Comparison of ENCODE assay signal across 22 cellular contexts in the genomic region with DNA sequence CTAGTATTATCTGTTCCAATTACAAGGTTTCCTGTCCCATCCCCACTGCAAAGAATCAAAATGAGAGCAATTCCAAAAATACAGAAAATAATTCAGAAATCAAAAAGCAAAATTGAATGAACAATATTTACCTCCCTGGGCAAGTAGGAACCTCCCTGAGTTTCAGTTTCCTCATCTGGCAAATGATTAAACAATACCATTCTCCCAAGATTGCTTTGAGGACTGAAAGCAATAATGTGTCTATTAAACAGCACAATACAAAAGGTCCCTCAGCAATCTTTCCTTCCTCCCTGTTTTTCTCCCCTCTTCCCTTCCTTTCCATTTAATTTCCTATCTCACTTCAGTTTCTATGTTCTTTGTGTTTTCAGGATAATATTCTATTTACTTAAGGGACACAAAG.
"Had no signal": no experiment of that assay in that cellular context is flagged by ENCODE, and none has a peak within 500 bp of the region (broad histone marks: within the 10 kb centered on the region; RNA-seq: fewer than 3 reads in every experiment).

No MANE protein-coding gene starts in this region.

- H3K4me1 ChIP-seq: adrenal gland, ascending aorta, uterus had no signal

- H3K4me3 ChIP-seq: adrenal gland, ascending aorta, sigmoid colon, transverse colon, uterus had no signal

- H3K36me3 ChIP-seq: adrenal gland, ascending aorta, brain microvascular endothelial cell, sigmoid colon, transverse colon, uterus, WERI-Rb-1 had no signal

- DNase-seq: activated CD4-positive, alpha-beta T cell treated with anti-CD3 and anti-CD28 coated beads for 1 hour; activated CD4-positive, alpha-beta T cell treated with anti-CD3 and anti-CD28 coated beads, Interleukin-2, amount 50 U/mL, for 1 hour; activated CD8-positive, alpha-beta T cell treated with anti-CD3 and anti-CD28 coated beads, Interleukin-2, amount 10 ng/mL, durations not matched to agents 7 days and 5 days; activated naive CD4-positive, alpha-beta T cell; caudate nucleus; effector memory CD4-positive, alpha-beta T cell; glutamatergic neuron; hippocampal formation; nucleus accumbens; posterior cingulate gyrus; sigmoid colon; stimulated activated CD4-positive, alpha-beta T cell treated with anti-CD3 and anti-CD28 coated beads, Interleukin-2, amount 100 ng/mL, for 48 hours; stimulated activated CD8-positive, alpha-beta memory T cell treated with anti-CD3 and anti-CD28 coated beads, Interleukin-4, amount 100 ng/mL, for 48 hours; stimulated activated naive B cell treated with anti-CD40 and anti-IgM and Interleukin-4, amounts not matched to agents 10 μg/mL and 1 μg/mL and 100 μg/mL, for 72 hours; T-helper 2 cell; transverse colon; uterus; WERI-Rb-1 had no signal

- ATAC-seq: activated CD8-positive, alpha-beta T cell treated with anti-CD3 and anti-CD28 coated beads, Interleukin-2, amount 10 ng/mL, durations not matched to agents 7 days and 5 days; esophagus mucosa; stimulated activated naive B cell treated with anti-CD40 and anti-IgM and Interleukin-4, amounts not matched to agents 10 μg/mL and 1 μg/mL and 100 μg/mL, for 72 hours had no signal

- H3K27ac ChIP-seq: adrenal gland, ascending aorta, brain microvascular endothelial cell, sigmoid colon, transverse colon, uterus, WERI-Rb-1 had no signal

- H3K27me3 ChIP-seq: adrenal gland, ascending aorta, brain microvascular endothelial cell, sigmoid colon, transverse colon, uterus had no signal

- H3K9me3 ChIP-seq: adrenal gland, ascending aorta, sigmoid colon, transverse colon, uterus had no signal
